ENCODE assay signal across 13 cellular contexts in genomic region chr1:26469558-26469957, GRCh38. TPM values are rescaled to one million over a fixed set of nuclear protein-coding genes. Genes with fewer than 3 reads are reported as not detected.
A peak's percentile ranks its signal among the peaks of the same experiment; 100 is the strongest.
DNase-seq lines count a peak whose midpoint lies in the region; ATAC-seq and TF ChIP-seq lines count a peak whose summit lies in the region.
"Had no signal": no experiment of that assay in that cellular context is flagged by ENCODE, and none has a peak within 500 bp of the region (broad histone marks: within the 10 kb centered on the region; RNA-seq: fewer than 3 reads in every experiment).

No MANE protein-coding gene starts in this region.

- H2AFZ ChIP-seq in DND-41 (ENCODE audit: low read depth, low read length), result no peak overlapping the region

- peaks cover 31% of the 10 kb centered on the region for H4K20me1 ChIP-seq in DND-41 (ENCODE audit: insufficient read depth, low read length)

- H3K9me3 ChIP-seq in DND-41 (ENCODE audit: insufficient read depth, low read length, severe bottlenecking), result no peaks in the 10 kb centered on the region
- H3K9me3 ChIP-seq: BE2C, esophagus muscularis mucosa, MG63 had no signal

- H3K4me1 Mint-ChIP-seq in glutamatergic neuron (ENCODE audit: low read depth, unreplicated experiment), result peaks cover 33% of the 10 kb centered on the region

- H3K27ac Mint-ChIP-seq in glutamatergic neuron (ENCODE audit: unreplicated experiment), result peak overlapping the region; percentile 75

- H3K36me3 ChIP-seq in DND-41 (ENCODE audit: insufficient read depth, low read length), result peaks cover 66% of the 10 kb centered on the region

- peaks cover 8% of the 10 kb centered on the region for H3K36me3 Mint-ChIP-seq in glutamatergic neuron (ENCODE audit: unreplicated experiment)

- H3K79me2 ChIP-seq in DND-41 (ENCODE audit: insufficient read depth, low read length), result peaks cover 41% of the 10 kb centered on the region

- H3K4me2 ChIP-seq in DND-41 (ENCODE audit: insufficient read depth, low read length), result peak overlapping the region; percentile 83; the same call in 1 of the 2 replicates

- H3K27ac ChIP-seq in DND-41 (ENCODE audit: low read length) (no peak overlapping the region; the same call in 1 of the 2 replicates), foreskin keratinocyte (no peak overlapping the region)
- H3K27ac ChIP-seq: esophagus muscularis mucosa had no signal

- peaks cover 11% of the 10 kb centered on the region for H3K27me3 Mint-ChIP-seq in glutamatergic neuron (ENCODE audit: unreplicated experiment)

- H3K27me3 ChIP-seq in DND-41 (ENCODE audit: insufficient read depth, low read length, poor library complexity) (no peaks in the 10 kb centered on the region), foreskin keratinocyte (no peaks in the 10 kb centered on the region)
- H3K27me3 ChIP-seq: BE2C, esophagus muscularis mucosa, MG63 had no signal

- H3K4me3 Mint-ChIP-seq in glutamatergic neuron (ENCODE audit: unreplicated experiment), result peak overlapping the region; percentile 10

- DNase-seq in DND-41, result no peak
- DNase-seq in NCI-H1436 (lab: John Stamatoyannopoulos, UW), result peak; percentile 60
- peak; percentile 97 for DNase-seq in NCI-H82 (lab: John Stamatoyannopoulos, UW)
- no peak for DNase-seq in glutamatergic neuron
- DNase-seq in foreskin keratinocyte, result no peak
- DNase-seq in NCI-H524 treated with DMSO at 0.1 percent for 48 hours (lab: John Stamatoyannopoulos, UW), result no peak
- DNase-seq: activated T-cell treated with anti-CD3 and anti-CD28 coated beads for 4 hours, BE2C had no signal

- peaks cover 41% of the 10 kb centered on the region for H3K4me1 ChIP-seq in DND-41 (ENCODE audit: insufficient read depth, low read length)
- H3K4me1 ChIP-seq in foreskin keratinocyte, result peaks cover 17% of the 10 kb centered on the region
- H3K4me1 ChIP-seq: BE2C had no signal

- ATAC-seq in DND-41 (ENCODE audit: insufficient read depth, low read depth) (no peak), GM18861 (IDR thresholded peaks at IDR 0.05; ENCODE audit: unreplicated experiment) (no peak), foreskin keratinocyte (no peak), HG03196 (IDR thresholded peaks at IDR 0.05; ENCODE audit: unreplicated experiment) (no peak)

- no peak overlapping the region for H3K9ac ChIP-seq in DND-41 (ENCODE audit: low read depth, low read length)

- TF ChIP-seq CTCF in DND-41 (IDR thresholded peaks at IDR 0.05; ENCODE audit: borderline replicate concordance, extremely low read depth, low read length, poor library complexity, severe bottlenecking) (no peak), glutamatergic neuron (IDR thresholded peaks at IDR 0.05; ENCODE audit: partially characterized antibody, unreplicated experiment) (no peak), foreskin keratinocyte (conservative IDR thresholded peaks at IDR 0.05) (no peak)

- H3K9me3 Mint-ChIP-seq in glutamatergic neuron (ENCODE audit: unreplicated experiment), result peaks cover 10% of the 10 kb centered on the region

- H3K4me3 ChIP-seq in DND-41 (ENCODE audit: low read depth in 1 of 2, low read length in 2 of 2), result no peak overlapping the region
- H3K4me3 ChIP-seq: esophagus muscularis mucosa, MG63 had no signal

RNA-seq across cellular contexts. Expression of gene HMGN2, which starts 2.7 kb away (rescaled TPM):
- 187 TPM for total RNA-seq in glutamatergic neuron (ENCODE audit: unreplicated experiment)
- total RNA-seq in foreskin keratinocyte, result 403 and 474 TPM in 2 replicates
- 515 and 649 TPM in 2 replicates for polyA plus RNA-seq in foreskin keratinocyte

RNA-seq across cellular contexts. Expression of gene DHDDS, which starts 37.4 kb away (rescaled TPM):
- 64.6 TPM for total RNA-seq in glutamatergic neuron (ENCODE audit: unreplicated experiment)
- 30.0 and 38.0 TPM in 2 replicates for total RNA-seq in foreskin keratinocyte
- 28.6 and 28.8 TPM in 2 replicates for polyA plus RNA-seq in foreskin keratinocyte

RNA-seq across cellular contexts. Expression of gene LIN28A, which starts 58.9 kb away (rescaled TPM):
- total RNA-seq in glutamatergic neuron (ENCODE audit: unreplicated experiment) (97.3 TPM), foreskin keratinocyte (not detected in 2 replicates)
- not detected in 2 replicates for polyA plus RNA-seq in foreskin keratinocyte
- total RNA-seq: esophagus muscularis mucosa, liver had no signal
- polyA plus RNA-seq: liver had no signal

Comparison
In these comparisons a context has a peak if more than half of its experiments do, and no peak if none do; other contexts are left out.
1. DNase-seq: peak in NCI-H1436 (single experiment) and NCI-H82 (single experiment); none in DND-41 (single experiment), glutamatergic neuron (single experiment), foreskin keratinocyte (0 of 2) and NCI-H524 treated with DMSO at 0.1 percent for 48 hours (single experiment).
2. RNA of gene LIN28A, which starts 58.9 kb away (total RNA-seq): 97.3 TPM in glutamatergic neuron (single experiment); not detected in foreskin keratinocyte; every median in the first group is over 10 times any median in the second.